1 cellular context compared by ENCODE assay signal in genomic region chr4:11566440-11567022, GRCh38.
TF ChIP-seq lines count a peak whose summit lies in the region.

No MANE protein-coding gene starts in this region.

TF ChIP-seq in HepG2, 621 proteins besides CTCF, POLR2A, EP300 and RAD21 (continued from another document):
- no peak for TF ChIP-seq ZNF318 (CRISPR knock-in tag; IDR thresholded peaks at IDR 0.05)
